In genomic region chr12:12527820-12528296, GRCh38 we compare ENCODE assay signal across 1 cellular context.
TF ChIP-seq lines count a peak whose summit lies in the region.

No MANE protein-coding gene starts in this region.

TF ChIP-seq in IMR-90, 13 proteins besides CTCF, POLR2A, EP300 and RAD21 (continued from another document):
- no peak for TF ChIP-seq RCOR1 (IDR thresholded peaks at IDR 0.05; ENCODE audit: insufficient replicate concordance, low read length)
- no peak for TF ChIP-seq USF2 (IDR thresholded peaks at IDR 0.05; ENCODE audit: low read depth, low read length)
- TF ChIP-seq CEBPB (IDR thresholded peaks at IDR 0.05; ENCODE audit: low read depth, low read length), result no peak
